1 cellular context compared by ENCODE assay signal in genomic region chr22:37607010-37607911, GRCh38.
TF ChIP-seq lines count a peak whose summit lies in the region.

No MANE protein-coding gene starts in this region.

TF ChIP-seq in HEK293, 187 proteins besides CTCF, POLR2A, EP300 and RAD21 (continued from another document and continues in another):
- no peak for TF ChIP-seq ZNF214 (tag by site-specific recombination; IDR thresholded peaks at IDR 0.05; ENCODE audit: borderline replicate concordance)
- TF ChIP-seq ZNF48 (tag by site-specific recombination; IDR thresholded peaks at IDR 0.05) = no peak
- TF ChIP-seq BCL11B (tag by site-specific recombination; IDR thresholded peaks at IDR 0.05; ENCODE audit: low read depth) = no peak
- no peak; the same call in 1 of the 2 replicates for TF ChIP-seq PRDM4 (tag by site-specific recombination; IDR thresholded peaks at IDR 0.05)
- no peak for TF ChIP-seq ZNF658 (tag by site-specific recombination; IDR thresholded peaks at IDR 0.05)
- no peak for TF ChIP-seq ZNF510 (tag by site-specific recombination; IDR thresholded peaks at IDR 0.05; ENCODE audit: insufficient replicate concordance)
- no peak for TF ChIP-seq KLF7 (tag by site-specific recombination; IDR thresholded peaks at IDR 0.05; ENCODE audit: borderline replicate concordance)
- TF ChIP-seq EGR2 (tag by site-specific recombination; IDR thresholded peaks at IDR 0.05; ENCODE audit: low read depth) = no peak
- TF ChIP-seq ZNF585B (tag by site-specific recombination; IDR thresholded peaks at IDR 0.05) = no peak
- peak; percentile 78 for TF ChIP-seq ZBTB17 (tag by site-specific recombination; IDR thresholded peaks at IDR 0.05)
- no peak for TF ChIP-seq ZSCAN4 (tag by site-specific recombination; IDR thresholded peaks at IDR 0.05)
- no peak for TF ChIP-seq ZNF776 (tag by site-specific recombination; IDR thresholded peaks at IDR 0.05; ENCODE audit: borderline replicate concordance)
- TF ChIP-seq TSHZ1 (tag by site-specific recombination; IDR thresholded peaks at IDR 0.05; ENCODE audit: borderline replicate concordance) = no peak
- peak; percentile 7; the same call in 1 of the 2 replicates for TF ChIP-seq ZBTB20 (tag by site-specific recombination; IDR thresholded peaks at IDR 0.05)
- no peak for TF ChIP-seq GLI4 (tag by site-specific recombination; IDR thresholded peaks at IDR 0.05)
- TF ChIP-seq ZNF18 (tag by site-specific recombination; IDR thresholded peaks at IDR 0.05) = no peak
- no peak for TF ChIP-seq ZNF830 (tag by site-specific recombination; IDR thresholded peaks at IDR 0.05; ENCODE audit: low read depth)
- no peak for TF ChIP-seq ZNF626 (tag by site-specific recombination; IDR thresholded peaks at IDR 0.05)
- no peak for TF ChIP-seq ZNF16 (tag by site-specific recombination; IDR thresholded peaks at IDR 0.05; ENCODE audit: low read depth)
- 0 out of 2 replicates have a peak, but pooled peaks have one; percentile 51 for TF ChIP-seq ZNF660 (tag by site-specific recombination; IDR thresholded peaks at IDR 0.05)
- 0 out of 2 replicates have a peak, but pooled peaks have one; percentile 14 for TF ChIP-seq ZNF184 (tag by site-specific recombination; IDR thresholded peaks at IDR 0.05)
- no peak for TF ChIP-seq ZNF664 (tag by site-specific recombination; IDR thresholded peaks at IDR 0.05)
- TF ChIP-seq ZNF354C (tag by site-specific recombination; IDR thresholded peaks at IDR 0.05; ENCODE audit: borderline replicate concordance, low read depth) = no peak
- no peak for TF ChIP-seq SCRT2 (tag by site-specific recombination; IDR thresholded peaks at IDR 0.05)
- no peak for TF ChIP-seq ZNF302 (tag by site-specific recombination; IDR thresholded peaks at IDR 0.05; ENCODE audit: low read depth)
- TF ChIP-seq ZSCAN16 (tag by site-specific recombination; IDR thresholded peaks at IDR 0.05) = no peak
- TF ChIP-seq ZBTB1 (tag by site-specific recombination; IDR thresholded peaks at IDR 0.05) = no peak
- no peak for TF ChIP-seq ZNF704 (tag by site-specific recombination; IDR thresholded peaks at IDR 0.05)
- TF ChIP-seq ZNF513 (tag by site-specific recombination; IDR thresholded peaks at IDR 0.05) = no peak
- TF ChIP-seq PRDM10 (tag by site-specific recombination; IDR thresholded peaks at IDR 0.05) = peak; percentile 13; the same call in 1 of the 2 replicates
- no peak for TF ChIP-seq ZNF138 (tag by site-specific recombination; IDR thresholded peaks at IDR 0.05; ENCODE audit: borderline replicate concordance)
- no peak for TF ChIP-seq ZNF146 (tag by site-specific recombination; IDR thresholded peaks at IDR 0.05)
- TF ChIP-seq ZNF785 (tag by site-specific recombination; IDR thresholded peaks at IDR 0.05) = no peak
- no peak for TF ChIP-seq MYNN (tag by site-specific recombination; IDR thresholded peaks at IDR 0.05; ENCODE audit: borderline replicate concordance)
- no peak for TF ChIP-seq ZNF777 (tag by site-specific recombination; IDR thresholded peaks at IDR 0.05; ENCODE audit: borderline replicate concordance)
- 0 out of 2 replicates have a peak, but pooled peaks have one; percentile 36 for TF ChIP-seq ZNF561 (tag by site-specific recombination; IDR thresholded peaks at IDR 0.05; ENCODE audit: borderline replicate concordance)
- TF ChIP-seq GLI2 (tag by site-specific recombination; IDR thresholded peaks at IDR 0.05; ENCODE audit: borderline replicate concordance, low read depth) = no peak
- TF ChIP-seq ZNF76 (tag by site-specific recombination; IDR thresholded peaks at IDR 0.05; ENCODE audit: borderline replicate concordance, low read depth) = peak; percentile 24; the same call in 1 of the 2 replicates
- no peak for TF ChIP-seq PRDM2 (tag by site-specific recombination; IDR thresholded peaks at IDR 0.05; ENCODE audit: borderline replicate concordance)
